1 cellular context compared by ENCODE assay signal in the genomic region with DNA sequence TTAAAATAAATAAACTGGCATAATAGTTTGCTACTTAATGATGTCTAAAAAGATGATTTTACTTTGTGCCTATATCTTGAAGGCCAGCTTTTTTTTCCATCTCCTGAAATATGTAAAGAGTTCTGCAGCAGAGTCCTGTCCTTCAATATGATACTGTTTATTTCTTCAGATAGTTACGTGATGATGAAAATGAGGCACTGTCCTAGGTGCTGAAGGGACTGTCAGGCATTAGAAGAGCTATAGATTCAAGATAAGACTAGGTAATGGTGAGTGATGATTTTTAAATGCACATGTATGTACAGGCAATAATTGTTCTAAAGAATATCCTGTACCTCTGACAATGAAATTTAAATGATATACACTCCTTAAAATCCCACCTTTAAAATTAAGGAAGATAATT.
TF ChIP-seq lines count a peak whose summit lies in the region.

No MANE protein-coding gene starts in this region.

TF ChIP-seq in HepG2, 621 proteins besides CTCF, POLR2A, EP300 and RAD21 (continued from another document):
- no peak for TF ChIP-seq RFXAP (CRISPR knock-in tag; IDR thresholded peaks at IDR 0.05; ENCODE audit: borderline replicate concordance)
